ENCODE assay signal across 13 cellular contexts in genomic region chr1:89708727-89709375, GRCh38.
DNase-seq lines count a peak whose midpoint lies in the region; ATAC-seq lines count a peak whose summit lies in the region.
"Had no signal": no experiment of that assay in that cellular context is flagged by ENCODE, and none has a peak within 500 bp of the region (broad histone marks: within the 10 kb centered on the region; RNA-seq: fewer than 3 reads in every experiment).

No MANE protein-coding gene starts in this region.

- H3K14ac ChIP-seq in neuronal stem cell (ENCODE audit: low read length) = no peak overlapping the region

- H3K4me2 ChIP-seq in neuronal stem cell (ENCODE audit: insufficient read depth, low read length, poor library complexity, severe bottlenecking) = no peak overlapping the region

- POLR2A ChIA-PET in CD8-positive, alpha-beta memory T cell (lab: Charles Lee) = interaction anchor here (1.5 kb wide), 1 partner anchor 10 kb away, joined by 3 read pairs; no protein-coding TSS in a partner anchor

- no peaks in the 10 kb centered on the region for H3K79me1 ChIP-seq in neuronal stem cell (ENCODE audit: low read depth, low read length)

- H3K4me1 ChIP-seq in CD8-positive, alpha-beta memory T cell (ENCODE audit: insufficient read depth, low read length) = no peaks in the 10 kb centered on the region
- H3K4me1 ChIP-seq in NT2/D1 (ENCODE audit: insufficient read depth, insufficient read length) = peaks cover 4% of the 10 kb centered on the region
- peaks cover 4 to 7% of the 10 kb centered on the region in 2 donors for H3K4me1 ChIP-seq in neuronal stem cell (ENCODE audit: control insufficient read depth in 2 of 2, insufficient read depth in 1 of 2, low read depth in 1 of 2, low read length in 2 of 2)

- H3K23ac ChIP-seq in neuronal stem cell (ENCODE audit: low read depth, low read length, poor library complexity) = no peak overlapping the region

- no peak for ATAC-seq in effector memory CD8-positive, alpha-beta T cell (replicated peaks)
- no peak for ATAC-seq in HG02610 (IDR thresholded peaks at IDR 0.05; ENCODE audit: unreplicated experiment)
- ATAC-seq: HepG2 had no signal

- peak overlapping the region in 6 of 8 donors; percentile 5 to 90 (median 44) for H3K27ac Mint-ChIP-seq in CD8-positive, alpha-beta memory T cell
- peak overlapping the region; percentile 47 to 78 for H3K27ac Mint-ChIP-seq in effector memory CD8-positive, alpha-beta T cell

- H2AK5ac ChIP-seq in neuronal stem cell (ENCODE audit: low read depth, low read length) = no peak overlapping the region

- peaks cover 0 to 1% (median 0%) of the 10 kb centered on the region in 5 donors for H3K9me3 Mint-ChIP-seq in CD8-positive, alpha-beta memory T cell
- no peaks in the 10 kb centered on the region for H3K9me3 Mint-ChIP-seq in effector memory CD8-positive, alpha-beta T cell

- H3K4me3 Mint-ChIP-seq in CD8-positive, alpha-beta memory T cell = no peak overlapping the region
- H3K4me3 Mint-ChIP-seq in effector memory CD8-positive, alpha-beta T cell = no peak overlapping the region

- H2BK12ac ChIP-seq in neuronal stem cell (ENCODE audit: low read length) = no peak overlapping the region

- peaks cover 17 to 64% (median 31%) of the 10 kb centered on the region in 3 donors for H3K36me3 Mint-ChIP-seq in CD8-positive, alpha-beta memory T cell
- H3K36me3 Mint-ChIP-seq in effector memory CD8-positive, alpha-beta T cell (ENCODE audit: insufficient read depth) = peaks cover 17% of the 10 kb centered on the region

- H2AFZ ChIP-seq in neuronal stem cell (ENCODE audit: low read length) = peak overlapping the region; percentile 5

- no peak overlapping the region for H2BK120ac ChIP-seq in neuronal stem cell (ENCODE audit: low read depth, low read length)

- H3K4ac ChIP-seq in neuronal stem cell (ENCODE audit: low read length) = no peak overlapping the region

- no peak overlapping the region for H2BK5ac ChIP-seq in neuronal stem cell (ENCODE audit: low read length)

- no peak overlapping the region for H3K18ac ChIP-seq in neuronal stem cell (ENCODE audit: low read length)

- no peak overlapping the region for H3K27ac ChIP-seq in CD8-positive, alpha-beta memory T cell (ENCODE audit: low read depth, low read length)
- no peak overlapping the region for H3K27ac ChIP-seq in neuronal stem cell (replicated peaks; ENCODE audit: low read length)

- no peaks in the 10 kb centered on the region for H3K27me3 ChIP-seq in CD8-positive, alpha-beta memory T cell (ENCODE audit: insufficient read depth, low read length, poor library complexity, severe bottlenecking)
- H3K27me3 ChIP-seq in NT2/D1 (ENCODE audit: insufficient read depth, insufficient read length) = no peaks in the 10 kb centered on the region
- no peaks in the 10 kb centered on the region for H3K27me3 ChIP-seq in neuronal stem cell (ENCODE audit: control insufficient read depth in 3 of 3, insufficient read depth in 3 of 3, low read depth in 1 of 3, low read length in 3 of 3)

- no CpG with 5 or more reads among the region's 6 CpGs for WGBS in neuronal stem cell (ENCODE audit: extremely low coverage in 2 of 2, insufficient read length in 2 of 2, insufficient replicate concordance in 1 of 2), 2 donors

- H3K36me3 ChIP-seq in CD8-positive, alpha-beta memory T cell (ENCODE audit: insufficient read depth, low read length) = peaks cover 13% of the 10 kb centered on the region
- H3K36me3 ChIP-seq in NT2/D1 (ENCODE audit: insufficient read depth, insufficient read length, low read length) (no peaks in the 10 kb centered on the region), neuronal stem cell (replicated peaks in 1 of 2; ENCODE audit: control insufficient read depth in 2 of 2, insufficient read depth in 2 of 2, low read length in 2 of 2) (peaks cover 2 to 4% of the 10 kb centered on the region in 2 donors)

- no peak overlapping the region for H2BK15ac ChIP-seq in neuronal stem cell (ENCODE audit: low read length)

- CTCF ChIA-PET in CD8-positive, alpha-beta memory T cell (lab: Charles Lee) = interaction anchor here (0.7 to 1.3 kb wide), 2 partner anchors 54 to 76 kb away, joined by 3 to 5 read pairs; partner anchors contain the start of gene LRRC8C

- H3K4me1 Mint-ChIP-seq in CD8-positive, alpha-beta memory T cell = peaks cover 42 to 76% (median 70%) of the 10 kb centered on the region in 3 donors
- peaks cover 15 to 24% of the 10 kb centered on the region in 2 donors for H3K4me1 Mint-ChIP-seq in effector memory CD8-positive, alpha-beta T cell (ENCODE audit: low read depth in 2 of 2)

- H3K9ac ChIP-seq in NT2/D1 (ENCODE audit: insufficient read length, low read depth) (peak overlapping the region; percentile 44), neuronal stem cell (ENCODE audit: low read depth, low read length, poor library complexity) (no peak overlapping the region)

- H3K27me3 Mint-ChIP-seq in CD8-positive, alpha-beta memory T cell = no peaks in the 10 kb centered on the region
- no peaks in the 10 kb centered on the region for H3K27me3 Mint-ChIP-seq in effector memory CD8-positive, alpha-beta T cell

- H3K4me3 ChIP-seq in CD8-positive, alpha-beta memory T cell (ENCODE audit: low read length) = no peak overlapping the region
- H3K4me3 ChIP-seq in NT2/D1 (ENCODE audit: insufficient read length, low read depth) = no peak overlapping the region
- H3K4me3 ChIP-seq in neuronal stem cell (ENCODE audit: low read length in 2 of 2) = no peak overlapping the region

- H3K9me3 ChIP-seq in CD8-positive, alpha-beta memory T cell (ENCODE audit: low read length) = no peaks in the 10 kb centered on the region
- no peaks in the 10 kb centered on the region for H3K9me3 ChIP-seq in NT2/D1 (ENCODE audit: insufficient read depth, low read length)
- no peaks in the 10 kb centered on the region for H3K9me3 ChIP-seq in neuronal stem cell (replicated peaks in 1 of 2; ENCODE audit: control insufficient read depth in 2 of 2, insufficient read depth in 1 of 2, low read depth in 1 of 2, low read length in 2 of 2)

- no peak overlapping the region for H4K8ac ChIP-seq in neuronal stem cell (ENCODE audit: low read depth, low read length)

- no peak overlapping the region for H4K91ac ChIP-seq in neuronal stem cell (ENCODE audit: low read depth, low read length, poor library complexity)

- DNase-seq in CD8-positive, alpha-beta memory T cell = no peak
- no peak for DNase-seq in NT2/D1 (ENCODE audit: low read depth, low spot score)
- DNase-seq in effector memory CD8-positive, alpha-beta T cell = no peak
- DNase-seq in neuronal stem cell (ENCODE audit: low spot score) = no peak
- no peak for DNase-seq in DMS153 treated with DMSO at 0.1 percent for 48 hours (lab: John Stamatoyannopoulos, UW; ENCODE audit: unreplicated experiment)
- no peak for DNase-seq in midbrain (lab: John Stamatoyannopoulos, UW)
- no peak for DNase-seq in NCI-H510A (lab: John Stamatoyannopoulos, UW)
- DNase-seq: effector CD8-positive, alpha-beta T cell; NCI-H1092 treated with DMSO at 0.1 percent for 48 hours; NCI-H446 treated with DMSO at 0.1 percent for 48 hours; substantia nigra had no signal
